Comparison of ENCODE assay signal across 9 cellular contexts in genomic region chr16:4515611-4516233, GRCh38. TPM values are rescaled to one million over a fixed set of nuclear protein-coding genes. Genes with fewer than 3 reads are reported as not detected.
DNase-seq lines count a peak whose midpoint lies in the region; ATAC-seq, FAIRE-seq and TF ChIP-seq lines count a peak whose summit lies in the region.
"Had no signal": no experiment of that assay in that cellular context is flagged by ENCODE, and none has a peak within 500 bp of the region (broad histone marks: within the 10 kb centered on the region; RNA-seq: fewer than 3 reads in every experiment).

No MANE protein-coding gene starts in this region.

- peaks cover 0 to 65% (median 25%) of the 10 kb centered on the region in 4 donors for H3K4me1 ChIP-seq in tibial nerve

- peak; percentile 62 for ATAC-seq in effector memory CD8-positive, alpha-beta T cell (replicated peaks)

- TF ChIP-seq CTCF in tibial nerve (IDR thresholded peaks at IDR 0.05) = no peak
- no peak for TF ChIP-seq CTCF in D721Med (IDR thresholded peaks at IDR 0.05; ENCODE audit: insufficient read depth, missing control alignments)

- H3K9me3 Mint-ChIP-seq in activated naive CD4-positive, alpha-beta T cell treated with anti-CD3 and anti-CD28 coated beads, Interleukin-2, amount 10 ng/mL, durations not matched to agents 7 days and 5 days = no peaks in the 10 kb centered on the region
- no peaks in the 10 kb centered on the region for H3K9me3 Mint-ChIP-seq in effector memory CD8-positive, alpha-beta T cell

- DNase-seq in activated naive CD4-positive, alpha-beta T cell treated with anti-CD3 and anti-CD28 coated beads, Interleukin-2, amount 10 ng/mL, durations not matched to agents 7 days and 5 days = no peak
- DNase-seq in activated naive CD4-positive, alpha-beta T cell treated with Interleukin-2 at 50 U/mL for 16 hours = no peak
- DNase-seq in NOMO-1 treated with DMSO at 0.1 percent for 48 hours (lab: John Stamatoyannopoulos, UW; ENCODE audit: unreplicated experiment) (peak; percentile 94), tibial nerve (ENCODE audit: low spot score in 2 of 2) (no peak), D721Med (ENCODE audit: insufficient read length, low spot score) (no peak)
- DNase-seq in effector memory CD8-positive, alpha-beta T cell = no peak
- DNase-seq in central memory CD4-positive, alpha-beta T cell = no peak
- no peak for DNase-seq in stimulated activated CD4-positive, alpha-beta T cell treated with anti-CD3 and anti-CD28 coated beads, Interleukin-12 subunit alpha, Interleukin-12 subunit beta, amount 100 ng/mL, for 4 hours
- DNase-seq: activated CD4-positive, alpha-beta T cell treated with anti-CD3 and anti-CD28 coated beads, Interleukin-2, amount 50 U/mL, for 48 hours had no signal

- WGBS in tibial nerve, 2 donors = 21 to 27% methylated on average over 5 of the region's 5 CpGs

- TF ChIP-seq POLR2A in tibial nerve (IDR thresholded peaks at IDR 0.05) = no peak

- H3K4me1 Mint-ChIP-seq in activated naive CD4-positive, alpha-beta T cell treated with anti-CD3 and anti-CD28 coated beads, Interleukin-2, amount 10 ng/mL, durations not matched to agents 7 days and 5 days = peaks cover 59% of the 10 kb centered on the region
- peaks cover 44 to 46% of the 10 kb centered on the region in 2 donors for H3K4me1 Mint-ChIP-seq in effector memory CD8-positive, alpha-beta T cell (ENCODE audit: low read depth in 2 of 2)

- peak in 1 of 2 donors; percentile 4 for TF ChIP-seq EP300 in tibial nerve (IDR thresholded peaks at IDR 0.05)

- no peaks in the 10 kb centered on the region for H3K9me3 ChIP-seq in tibial nerve

- no peaks in the 10 kb centered on the region for H3K27me3 ChIP-seq in tibial nerve

- H3K27me3 Mint-ChIP-seq in activated naive CD4-positive, alpha-beta T cell treated with anti-CD3 and anti-CD28 coated beads, Interleukin-2, amount 10 ng/mL, durations not matched to agents 7 days and 5 days = no peaks in the 10 kb centered on the region
- H3K27me3 Mint-ChIP-seq in effector memory CD8-positive, alpha-beta T cell = no peaks in the 10 kb centered on the region

- FAIRE-seq in D721Med (lab: Jason Lieb, UNC) = no peak

- H3K36me3 ChIP-seq in tibial nerve = peaks cover 0 to 33% (median 9%) of the 10 kb centered on the region in 3 donors

- peak overlapping the region in 1 of 4 donors; percentile 1 for H3K4me3 ChIP-seq in tibial nerve

- peak overlapping the region; percentile 89 for H3K27ac Mint-ChIP-seq in activated naive CD4-positive, alpha-beta T cell treated with anti-CD3 and anti-CD28 coated beads, Interleukin-2, amount 10 ng/mL, durations not matched to agents 7 days and 5 days
- H3K27ac Mint-ChIP-seq in effector memory CD8-positive, alpha-beta T cell = peak overlapping the region; percentile 97

- CTCF ChIA-PET in activated naive CD4-positive, alpha-beta T cell treated with anti-CD3 and anti-CD28 coated beads, Interleukin-2, amount 10 ng/mL, durations not matched to agents 7 days and 5 days (lab: Charles Lee) = interaction anchor here (1.0 to 2.2 kb wide), 4 partner anchors 9 to 103 kb away, joined by 3 to 16 read pairs (median 8); no protein-coding TSS in a partner anchor

- H3K36me3 Mint-ChIP-seq in activated naive CD4-positive, alpha-beta T cell treated with anti-CD3 and anti-CD28 coated beads, Interleukin-2, amount 10 ng/mL, durations not matched to agents 7 days and 5 days = peaks cover 34% of the 10 kb centered on the region
- H3K36me3 Mint-ChIP-seq in effector memory CD8-positive, alpha-beta T cell (ENCODE audit: insufficient read depth) = peaks cover 30% of the 10 kb centered on the region

- H3K4me3 Mint-ChIP-seq in activated naive CD4-positive, alpha-beta T cell treated with anti-CD3 and anti-CD28 coated beads, Interleukin-2, amount 10 ng/mL, durations not matched to agents 7 days and 5 days = peak overlapping the region; percentile 35
- peak overlapping the region; percentile 70 to 73 for H3K4me3 Mint-ChIP-seq in effector memory CD8-positive, alpha-beta T cell

- peak overlapping the region in 3 of 4 donors; percentile 69 to 90 (median 78) for H3K27ac ChIP-seq in tibial nerve

RNA-seq across cellular contexts. Expression of gene CDIP1, which starts 22.9 kb away (rescaled TPM):
- total RNA-seq in tibial nerve = 10 to 100 TPM; 16.2 to 40.2 (median 24.0) TPM

RNA-seq across cellular contexts. Expression of gene HMOX2, which starts 39.5 kb away (rescaled TPM):
- total RNA-seq in tibial nerve = 10 to 100 TPM; 55.7 to 75.6 (median 63.1) TPM

RNA-seq across cellular contexts. Expression of gene C16orf96, which starts 40.4 kb away (rescaled TPM):
- under 1 TPM in 2 of 4 donors, not detected in 2; 0.20 to 0.21 TPM for total RNA-seq in tibial nerve

RNA-seq across cellular contexts. Expression of gene NMRAL1, which starts 41.3 kb away (rescaled TPM):
- total RNA-seq in tibial nerve = 10 to 100 TPM; 55.5 to 61.8 (median 57.7) TPM
